ENCODE assay signal across 13 cellular contexts in the genomic region with DNA sequence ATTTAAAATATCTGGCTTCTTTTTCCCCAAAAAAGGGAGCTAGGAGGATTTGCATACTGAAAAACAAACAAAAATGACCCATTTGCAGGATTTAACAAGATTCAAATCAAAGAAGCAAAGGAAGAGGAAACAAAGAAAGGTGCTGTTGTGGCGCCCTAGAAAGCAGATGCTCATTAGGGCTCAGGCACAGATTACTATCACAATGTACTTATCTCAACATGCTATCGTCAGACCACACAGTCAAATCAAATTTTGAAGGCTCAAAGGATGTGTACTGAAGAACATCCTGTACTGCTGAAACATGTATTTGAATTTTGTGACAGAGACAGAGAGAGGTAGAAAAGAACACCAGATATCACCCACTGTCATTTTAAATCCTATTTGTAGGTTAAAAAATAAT. TPM values are rescaled to one million over a fixed set of nuclear protein-coding genes. Genes with fewer than 3 reads are reported as not detected.
DNase-seq lines count a peak whose midpoint lies in the region; ATAC-seq and TF ChIP-seq lines count a peak whose summit lies in the region.
"Had no signal": no experiment of that assay in that cellular context is flagged by ENCODE, and none has a peak within 500 bp of the region (broad histone marks: within the 10 kb centered on the region; RNA-seq: fewer than 3 reads in every experiment).

No MANE protein-coding gene starts in this region.

- no peak overlapping the region for H2BK5ac ChIP-seq in H9 (ENCODE audit: insufficient read length, low read length)

- H2BK12ac ChIP-seq in H9 (ENCODE audit: insufficient read length, low read depth, low read length): no peak overlapping the region

- DNase-seq in A673 (ENCODE audit: low spot score): peak; percentile 23
- no peak for DNase-seq in H9
- DNase-seq in left lung: no peak
- no peak for DNase-seq in AML-193 (lab: John Stamatoyannopoulos, UW)
- DNase-seq in dedifferentiated amniotic fluid mesenchymal stem cell (ENCODE audit: extremely low spot score): no peak
- DNase-seq in Kasumi-1 (lab: John Stamatoyannopoulos, UW): no peak
- DNase-seq: GOT3, NCI-H345 had no signal

- H3K79me2 ChIP-seq in H9 (ENCODE audit: insufficient read depth, low read length): peaks cover 11% of the 10 kb centered on the region

- BruUV-seq in A673 (replicated peaks; lab: Mats Ljungman, UMichigan): no TSS peak

- no peaks in the 10 kb centered on the region for H3K79me1 ChIP-seq in H9 (ENCODE audit: insufficient read depth, low read depth, low read length, poor library complexity, severe bottlenecking)

- CTCF ChIA-PET in A673 (lab: Charles Lee): no interaction called here

- H3K36me3 Mint-ChIP-seq in H9 (ENCODE audit: insufficient read depth in 1 of 3, low read depth in 3 of 3): no peaks in the 10 kb centered on the region; a peak in 1 of 7 replicates

- no peak overlapping the region for H4K91ac ChIP-seq in H9 (ENCODE audit: insufficient read length, low read depth, low read length)

- ATAC-seq in left lung: peak; percentile 26
- no peak for ATAC-seq in HG02884 (IDR thresholded peaks at IDR 0.05; ENCODE audit: unreplicated experiment)

- H3K9ac ChIP-seq in H9 (ENCODE audit: extremely low read depth, insufficient read length, low read length): no peak overlapping the region

- H3T11ph ChIP-seq in H9 (ENCODE audit: low read length): no peak overlapping the region

- H3K36me3 ChIP-seq in A673 (ENCODE audit: insufficient read depth, low read length, poor library complexity, severe bottlenecking): no peaks in the 10 kb centered on the region
- H3K36me3 ChIP-seq in left lung: no peaks in the 10 kb centered on the region
- H3K36me3 ChIP-seq: cardiac muscle cell, vagina had no signal

- no peak overlapping the region for H2BK20ac ChIP-seq in H9 (ENCODE audit: low read depth, low read length, poor library complexity, severe bottlenecking)

- no CpG with 5 or more reads among the region's 2 CpGs for WGBS in H9 (ENCODE audit: extremely low coverage, insufficient read length, low lambda C conversion rate)

- no peak overlapping the region for H3K56ac ChIP-seq in H9 (ENCODE audit: insufficient read length, low read depth, low read length)

- no peak overlapping the region for H2AFZ ChIP-seq in H9 (ENCODE audit: low read length)

- peak overlapping the region in 2 of 3 experiments; percentile 63 to 84; a peak in 2 of 7 replicates for H3K27ac Mint-ChIP-seq in H9
- H3K27ac Mint-ChIP-seq: CD14-positive monocyte had no signal

- no peak overlapping the region for H2AK5ac ChIP-seq in H9 (ENCODE audit: insufficient read length, low read length)

- no peaks in the 10 kb centered on the region for H3K23me2 ChIP-seq in H9 (ENCODE audit: insufficient read length, low read depth, low read length, poor library complexity, severe bottlenecking)

- H3K14ac ChIP-seq in H9 (ENCODE audit: insufficient read depth, low read length): no peak overlapping the region

- peaks cover 67% of the 10 kb centered on the region for H3K4me1 ChIP-seq in A673 (ENCODE audit: insufficient read depth, low read length, poor library complexity, severe bottlenecking)
- H3K4me1 ChIP-seq in H9 (ENCODE audit: insufficient read depth, low read length): peaks cover 4% of the 10 kb centered on the region; the same call in 1 of the 2 replicates
- peaks cover 3 to 48% of the 10 kb centered on the region in 2 donors for H3K4me1 ChIP-seq in left lung

- H3K9me3 ChIP-seq in A673 (ENCODE audit: low read depth, low read length, poor library complexity, severe bottlenecking) (no peaks in the 10 kb centered on the region), H9 (ENCODE audit: control insufficient read depth, low read depth, low read length) (no peaks in the 10 kb centered on the region), left lung (no peaks in the 10 kb centered on the region)
- H3K9me3 ChIP-seq: vagina had no signal

- H3K27me3 Mint-ChIP-seq in H9 (ENCODE audit: low read depth): no peaks in the 10 kb centered on the region

- POLR2A ChIA-PET in A673 (lab: Charles Lee; ENCODE audit: low non-redundant PET): no interaction called here

- no peak overlapping the region for H4K5ac ChIP-seq in H9 (ENCODE audit: insufficient read length, low read depth, low read length)

- H3K4me3 Mint-ChIP-seq in H9: no peak overlapping the region
- H3K4me3 Mint-ChIP-seq: CD14-positive monocyte had no signal

- TF ChIP-seq CTCF in A673 (conservative IDR thresholded peaks at IDR 0.05; ENCODE audit: low read depth, low read length) (no peak), H9 (conservative IDR thresholded peaks at IDR 0.05) (no peak), VCaP (conservative IDR thresholded peaks at IDR 0.05) (no peak), left lung (IDR thresholded peaks at IDR 0.05) (no peak)

- H2BK15ac ChIP-seq in H9 (ENCODE audit: low read depth, low read length): no peak overlapping the region

- H3K27me3 ChIP-seq in A673 (replicated peaks; ENCODE audit: insufficient read depth, low read depth, low read length, poor library complexity) (no peaks in the 10 kb centered on the region), H9 (ENCODE audit: insufficient read depth, low read length) (no peaks in the 10 kb centered on the region), left lung (no peaks in the 10 kb centered on the region)
- H3K27me3 ChIP-seq: cardiac muscle cell, vagina had no signal

- H3K9me3 Mint-ChIP-seq in H9: no peaks in the 10 kb centered on the region
- H3K9me3 Mint-ChIP-seq: CD14-positive monocyte had no signal

- no peaks in the 10 kb centered on the region for H4K20me1 ChIP-seq in H9 (ENCODE audit: control insufficient read depth, insufficient read depth, insufficient read length)

- H3K27ac ChIP-seq in A673 (ENCODE audit: low read depth, low read length, poor library complexity, severe bottlenecking) (peak overlapping the region; percentile 14), H9 (ENCODE audit: insufficient read length, low read depth, low read length) (no peak overlapping the region), VCaP (peak overlapping the region; percentile 77), left lung (no peak overlapping the region)
- H3K27ac ChIP-seq: cardiac muscle cell, vagina had no signal

- intact Hi-C loops in A673 (cut with micrococcal nuclease; ENCODE audit: unreplicated experiment): no loop called here
- intact Hi-C loops in left lung (cut with DNase I): no loop called here

- no peak overlapping the region for H3K4me2 ChIP-seq in H9 (ENCODE audit: insufficient read depth, insufficient read length, low read length)

- no peak overlapping the region for H4K8ac ChIP-seq in H9 (replicated peaks; ENCODE audit: insufficient read length, low read depth, low read length)

- no peak overlapping the region for H3K18ac ChIP-seq in H9 (ENCODE audit: insufficient read length, low read depth, low read length)

- H3K4me3 ChIP-seq in A673 (ENCODE audit: low read depth, low read length, poor library complexity, severe bottlenecking) (no peak overlapping the region), left lung (no peak overlapping the region)
- H3K4me3 ChIP-seq: cardiac muscle cell, vagina had no signal

- H3K4me1 Mint-ChIP-seq in H9: peaks cover 38 to 43% of the 10 kb centered on the region in 2 experiments

- no peak overlapping the region for H2BK120ac ChIP-seq in H9 (ENCODE audit: low read depth, low read length, poor library complexity, severe bottlenecking)

- no peak overlapping the region for H3K23ac ChIP-seq in H9 (ENCODE audit: insufficient read length, low read depth, low read length)

- no peak overlapping the region for H3K4ac ChIP-seq in H9 (ENCODE audit: low read depth, low read length)

RNA-seq across cellular contexts. Expression of gene RBMS1, which starts 10.9 kb away (rescaled TPM):
- 80.5 and 84.9 TPM in 2 replicates for total RNA-seq in A673 (2021)
- 75.8 and 77.5 TPM in 2 replicates for total RNA-seq in H9 (2021)
- 100 to 1,000 TPM in 1 of 2 donors, 10 to 100 TPM in 1; 91.7 to 119 TPM for total RNA-seq in left lung

Comparison
In these comparisons a context has a peak if more than half of its experiments do, and no peak if none do; other contexts are left out.
1. H3K27ac ChIP-seq: peak in A673 (single experiment) and VCaP (single experiment); none in H9 (single experiment) and left lung (0 of 2).